Comparison of ENCODE assay signal across 24 cellular contexts in genomic region chr1:6294080-6294867, GRCh38. TPM values are rescaled to one million over a fixed set of nuclear protein-coding genes. Genes with fewer than 3 reads are reported as not detected.
DNase-seq lines count a peak whose midpoint lies in the region; TF ChIP-seq lines count a peak whose summit lies in the region.
"Had no signal": no experiment of that assay in that cellular context is flagged by ENCODE, and none has a peak within 500 bp of the region (broad histone marks: within the 10 kb centered on the region; RNA-seq: fewer than 3 reads in every experiment).

No MANE protein-coding gene starts in this region.

- H3K36me3 ChIP-seq in left ventricle myocardium inferior (no peaks in the 10 kb centered on the region), neuronal stem cell (replicated peaks in 1 of 2; ENCODE audit: control insufficient read depth in 2 of 2, insufficient read depth in 2 of 2, low read length in 2 of 2) (peaks cover 14 to 63% of the 10 kb centered on the region in 2 donors)
- H3K36me3 ChIP-seq: brain microvascular endothelial cell had no signal

- TF ChIP-seq CTCF in RWPE1 (conservative IDR thresholded peaks at IDR 0.05; ENCODE audit: low read depth) (no peak), left ventricle myocardium inferior (IDR thresholded peaks at IDR 0.05; ENCODE audit: borderline replicate concordance) (no peak)

- no peak overlapping the region for H3K4me3 ChIP-seq in left ventricle myocardium inferior
- H3K4me3 ChIP-seq in neuronal stem cell (ENCODE audit: low read length in 2 of 2), result no peak overlapping the region
- H3K4me3 ChIP-seq: coronary artery, tibial nerve had no signal

- H2AFZ ChIP-seq in neuronal stem cell (ENCODE audit: low read length), result no peak overlapping the region

- peak overlapping the region; percentile 24 for H3K27ac ChIP-seq in RWPE1
- H3K27ac ChIP-seq in left ventricle myocardium inferior (replicated peaks), result peak overlapping the region; percentile 48
- no peak overlapping the region for H3K27ac ChIP-seq in neuronal stem cell (replicated peaks; ENCODE audit: low read length)
- H3K27ac ChIP-seq: brain microvascular endothelial cell, coronary artery, tibial nerve had no signal

- CTCF ChIA-PET in RWPE1 (lab: Yijun Ruan, JAX), result no interaction called here

- H2AK5ac ChIP-seq in neuronal stem cell (ENCODE audit: low read depth, low read length), result no peak overlapping the region

- H3K4ac ChIP-seq in neuronal stem cell (ENCODE audit: low read length), result no peak overlapping the region

- H4K91ac ChIP-seq in neuronal stem cell (ENCODE audit: low read depth, low read length, poor library complexity), result no peak overlapping the region

- no peak overlapping the region for H3K18ac ChIP-seq in neuronal stem cell (ENCODE audit: low read length)

- no peak overlapping the region for H4K8ac ChIP-seq in neuronal stem cell (ENCODE audit: low read depth, low read length)

- peak; percentile 74 for DNase-seq in GF-D8 (lab: John Stamatoyannopoulos, UW)
- DNase-seq in RWPE1 (ENCODE audit: low spot score), result no peak
- DNase-seq in left ventricle myocardium inferior, result no peak
- DNase-seq in neuronal stem cell (ENCODE audit: low spot score), result no peak
- DNase-seq in NCI-H2171 treated with DMSO at 0.1 percent for 48 hours (lab: John Stamatoyannopoulos, UW), result no peak
- no peak for DNase-seq in NCI-H524 treated with DMSO at 0.1 percent for 48 hours (lab: John Stamatoyannopoulos, UW)
- DNase-seq in NCI-H1092 (lab: John Stamatoyannopoulos, UW), result no peak
- DNase-seq: activated CD4-positive, alpha-beta T cell treated with anti-CD3 and anti-CD28 coated beads, Interleukin-2, amount 10 ng/mL, durations not matched to agents 24 days and 14 days; activated CD8-positive, alpha-beta memory T cell treated with anti-CD3 and anti-CD28 coated beads, Interleukin-2, amount 50 U/mL, for 4 hours; activated gamma-delta T cell; brain microvascular endothelial cell; DMS79; Karpas-422; mammary epithelial cell; NCI-H1105; NCI-H2081 treated with DMSO at 0.1 percent for 48 hours; SHP77 treated with DMSO at 0.1 percent for 48 hours; stimulated activated CD4-positive, alpha-beta T cell treated with anti-CD3 and anti-CD28 coated beads, Interleukin-1b, Interleukin-23, amount 100 ng/mL, for 48 hours had no signal

- H3K14ac ChIP-seq in neuronal stem cell (ENCODE audit: low read length), result no peak overlapping the region

- no peaks in the 10 kb centered on the region for H3K79me1 ChIP-seq in neuronal stem cell (ENCODE audit: low read depth, low read length)

- H3K27me3 ChIP-seq in left ventricle myocardium inferior (ENCODE audit: low read depth), result no peaks in the 10 kb centered on the region
- H3K27me3 ChIP-seq in neuronal stem cell (ENCODE audit: control insufficient read depth in 3 of 3, insufficient read depth in 3 of 3, low read depth in 1 of 3, low read length in 3 of 3), result no peaks in the 10 kb centered on the region
- H3K27me3 ChIP-seq: brain microvascular endothelial cell, tibial nerve had no signal

- H2BK12ac ChIP-seq in neuronal stem cell (ENCODE audit: low read length), result no peak overlapping the region

- H2BK120ac ChIP-seq in neuronal stem cell (ENCODE audit: low read depth, low read length), result no peak overlapping the region

- peak overlapping the region; percentile 34 for H3K9ac ChIP-seq in neuronal stem cell (ENCODE audit: low read depth, low read length, poor library complexity)

- H3K4me2 ChIP-seq in neuronal stem cell (ENCODE audit: insufficient read depth, low read length, poor library complexity, severe bottlenecking), result no peak overlapping the region

- no peak overlapping the region for H2BK5ac ChIP-seq in neuronal stem cell (ENCODE audit: low read length)

- H3K23ac ChIP-seq in neuronal stem cell (ENCODE audit: low read depth, low read length, poor library complexity), result peak overlapping the region; percentile 6

- H3K4me1 ChIP-seq in left ventricle myocardium inferior (peaks cover 40% of the 10 kb centered on the region), neuronal stem cell (ENCODE audit: control insufficient read depth in 2 of 2, insufficient read depth in 1 of 2, low read depth in 1 of 2, low read length in 2 of 2) (no peaks in the 10 kb centered on the region)

- POLR2A ChIA-PET in RWPE1 (lab: Yijun Ruan, JAX; ENCODE audit: low non-redundant PET), result interaction anchor here (0.8 kb wide), 1 partner anchor 35 kb away, joined by 3 read pairs; no protein-coding TSS in a partner anchor

- H3K9me3 ChIP-seq in left ventricle myocardium inferior (replicated peaks) (no peaks in the 10 kb centered on the region), neuronal stem cell (replicated peaks in 1 of 2; ENCODE audit: control insufficient read depth in 2 of 2, insufficient read depth in 1 of 2, low read depth in 1 of 2, low read length in 2 of 2) (no peaks in the 10 kb centered on the region)
- H3K9me3 ChIP-seq: tibial nerve had no signal

- no peak overlapping the region for H2BK15ac ChIP-seq in neuronal stem cell (ENCODE audit: low read length)

- no CpG with 5 or more reads among the region's 14 CpGs for WGBS in neuronal stem cell (ENCODE audit: extremely low coverage in 2 of 2, insufficient read length in 2 of 2, insufficient replicate concordance in 1 of 2), 2 donors

- intact Hi-C loops in left ventricle myocardium inferior (cut with micrococcal nuclease), result no loop called here

RNA-seq across cellular contexts. Expression of gene GPR153, which starts 33.4 kb away (rescaled TPM):
- total RNA-seq in left ventricle myocardium inferior, result 4.8 TPM
- 21.7 TPM for polyA plus RNA-seq in neuronal stem cell (2013, experiment 1 of 2)
- 21.5 TPM for polyA plus RNA-seq in neuronal stem cell (2013, experiment 2 of 2)

RNA-seq across cellular contexts. Expression of gene HES3, which starts 50.3 kb away (rescaled TPM):
- total RNA-seq in left ventricle myocardium inferior, result not detected
- polyA plus RNA-seq in neuronal stem cell (2013, experiment 1 of 2), result 0.08 TPM
- polyA plus RNA-seq in neuronal stem cell (2013, experiment 2 of 2), result 0.15 TPM
- total RNA-seq: activated CD4-positive, alpha-beta T cell treated with anti-CD3 and anti-CD28 coated beads, Interleukin-2, amount 10 ng/mL, durations not matched to agents 24 days and 14 days; H4; HT-29; mammary epithelial cell; naive thymus-derived CD8-positive, alpha-beta T cell; NCI-H460; tibial nerve had no signal
- polyA plus RNA-seq: mammary epithelial cell; naive thymus-derived CD8-positive, alpha-beta T cell had no signal

RNA-seq across cellular contexts. Expression of gene ICMT, which starts 58.5 kb away (rescaled TPM):
- total RNA-seq in left ventricle myocardium inferior, result 70.3 TPM
- 38.1 TPM for polyA plus RNA-seq in neuronal stem cell (2013, experiment 1 of 2)
- polyA plus RNA-seq in neuronal stem cell (2013, experiment 2 of 2), result 38.5 TPM
